20 cellular contexts compared by ENCODE assay signal in the genomic region with DNA sequence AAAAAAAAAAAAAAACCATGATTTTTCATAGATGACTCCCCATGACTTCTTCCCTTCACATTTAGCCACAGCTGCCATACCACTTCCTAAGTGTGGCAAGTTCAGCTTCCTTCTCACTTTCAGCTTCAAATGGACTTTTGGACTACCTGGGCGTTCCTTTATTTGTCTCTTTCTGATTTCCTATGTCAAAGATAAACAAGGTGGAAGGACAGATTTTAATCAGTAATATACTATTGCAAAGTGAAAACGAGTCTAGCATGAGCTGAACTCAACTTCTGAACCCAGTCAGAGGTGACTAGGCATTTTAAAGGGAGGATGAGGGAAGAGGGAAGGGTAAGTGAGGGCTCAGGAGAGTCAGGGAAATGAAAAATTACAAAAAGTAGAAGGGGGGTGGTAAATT. TPM values are rescaled to one million over a fixed set of nuclear protein-coding genes. Genes with fewer than 3 reads are reported as not detected.
DNase-seq lines count a peak whose midpoint lies in the region; ATAC-seq and TF ChIP-seq lines count a peak whose summit lies in the region.
"Had no signal": no experiment of that assay in that cellular context is flagged by ENCODE, and none has a peak within 500 bp of the region (broad histone marks: within the 10 kb centered on the region; RNA-seq: fewer than 3 reads in every experiment).

No MANE protein-coding gene starts in this region.

- H3K27me3 ChIP-seq in stomach, result peaks cover 0 to 9% (median 0%) of the 10 kb centered on the region in 3 donors
- H3K27me3 ChIP-seq: cardiac muscle cell, left lung had no signal

- TF ChIP-seq CTCF in endothelial cell (IDR thresholded peaks at IDR 0.05; ENCODE audit: unreplicated experiment) (no peak), stomach (IDR thresholded peaks at IDR 0.05) (no peak)

- peaks cover 4% of the 10 kb centered on the region for H3K4me1 Mint-ChIP-seq in endothelial cell (ENCODE audit: unreplicated experiment)
- H3K4me1 Mint-ChIP-seq in activated naive CD8-positive, alpha-beta T cell treated with anti-CD3 and anti-CD28 coated beads for 36 hours, result peaks cover 2% of the 10 kb centered on the region

- H3K4me1 ChIP-seq in stomach, result peaks cover 0 to 15% (median 5%) of the 10 kb centered on the region in 4 donors

- no peak overlapping the region for H3K4me3 ChIP-seq in stomach
- H3K4me3 ChIP-seq: cardiac muscle cell, left lung had no signal

- no peaks in the 10 kb centered on the region for H3K36me3 ChIP-seq in stomach
- H3K36me3 ChIP-seq: cardiac muscle cell, left lung had no signal

- H3K27me3 Mint-ChIP-seq in endothelial cell (ENCODE audit: unreplicated experiment), result peaks cover 9% of the 10 kb centered on the region
- H3K27me3 Mint-ChIP-seq in activated naive CD8-positive, alpha-beta T cell treated with anti-CD3 and anti-CD28 coated beads for 36 hours, result peaks cover 10% of the 10 kb centered on the region

- H3K9me3 ChIP-seq in stomach, result peaks cover 0 to 5% (median 0%) of the 10 kb centered on the region in 4 donors

- no peak for TF ChIP-seq EP300 in stomach (IDR thresholded peaks at IDR 0.05)

- ATAC-seq in GM18520 (IDR thresholded peaks at IDR 0.05; ENCODE audit: unreplicated experiment), result no peak
- ATAC-seq: activated T-cell treated with anti-CD3 and anti-CD28 coated beads, Interleukin-2, amount 50 U/mL, for 72 hours; left lung had no signal

- H3K4me3 Mint-ChIP-seq in endothelial cell (ENCODE audit: unreplicated experiment), result peak overlapping the region; percentile 68
- no peak overlapping the region for H3K4me3 Mint-ChIP-seq in activated naive CD8-positive, alpha-beta T cell treated with anti-CD3 and anti-CD28 coated beads for 36 hours
- H3K4me3 Mint-ChIP-seq: activated naive CD4-positive, alpha-beta T cell treated with anti-CD3 and anti-CD28 coated beads, Interleukin-2, amount 10 ng/mL, durations not matched to agents 7 days and 5 days; activated T-cell treated with anti-CD3 and anti-CD28 coated beads, Interleukin-2, amount 50 U/mL, for 72 hours; CD8-positive, alpha-beta memory T cell; mesothelial cell of epicardium had no signal

- H3K9me3 Mint-ChIP-seq in endothelial cell (ENCODE audit: unreplicated experiment), result peaks cover 14% of the 10 kb centered on the region
- peaks cover 1% of the 10 kb centered on the region for H3K9me3 Mint-ChIP-seq in activated naive CD8-positive, alpha-beta T cell treated with anti-CD3 and anti-CD28 coated beads for 36 hours
- H3K9me3 Mint-ChIP-seq: CD8-positive, alpha-beta memory T cell had no signal

- intact Hi-C loops in stomach (cut with DNase I; ENCODE audit: low total_unique reads), result no loop called here

- peak; percentile 42 for DNase-seq in GDM1 (lab: John Stamatoyannopoulos, UW)
- DNase-seq in NOMO-1 (lab: John Stamatoyannopoulos, UW; ENCODE audit: unreplicated experiment in 2 of 2), result peak; percentile 20 to 57
- no peak for DNase-seq in endothelial cell (ENCODE audit: low spot score)
- DNase-seq in stomach, result no peak
- DNase-seq in superior temporal gyrus (ENCODE audit: extremely low spot score), result no peak
- DNase-seq in activated naive CD8-positive, alpha-beta T cell treated with anti-CD3 and anti-CD28 coated beads for 36 hours, result no peak
- DNase-seq: activated CD4-positive, CD25-positive, alpha-beta regulatory T cell treated with anti-CD3 and anti-CD28 coated beads, Interleukin-2, amount 50 U/mL, for 72 hours; activated naive CD4-positive, alpha-beta T cell treated with anti-CD3 and anti-CD28 coated beads, Interleukin-2, amount 10 ng/mL, durations not matched to agents 7 days and 5 days; activated T-cell treated with anti-CD3 and anti-CD28 coated beads, Interleukin-2, amount 50 U/mL, for 72 hours; CD8-positive, alpha-beta memory T cell; dermis blood vessel endothelial cell; head of caudate nucleus; left lung; NCI-H1417 treated with DMSO at 0.1 percent for 48 hours; NCI-H2107; NCI-H524; substantia nigra had no signal

- TF ChIP-seq POLR2A in stomach (IDR thresholded peaks at IDR 0.05), result no peak

- no peak overlapping the region for H3K27ac Mint-ChIP-seq in endothelial cell (ENCODE audit: unreplicated experiment)
- H3K27ac Mint-ChIP-seq in activated naive CD8-positive, alpha-beta T cell treated with anti-CD3 and anti-CD28 coated beads for 36 hours, result no peak overlapping the region
- H3K27ac Mint-ChIP-seq: activated naive CD4-positive, alpha-beta T cell treated with anti-CD3 and anti-CD28 coated beads, Interleukin-2, amount 10 ng/mL, durations not matched to agents 7 days and 5 days; activated T-cell treated with anti-CD3 and anti-CD28 coated beads, Interleukin-2, amount 50 U/mL, for 72 hours; mesothelial cell of epicardium had no signal

- peaks cover 14% of the 10 kb centered on the region for H3K36me3 Mint-ChIP-seq in endothelial cell (ENCODE audit: low read depth, unreplicated experiment)
- peaks cover 2% of the 10 kb centered on the region for H3K36me3 Mint-ChIP-seq in activated naive CD8-positive, alpha-beta T cell treated with anti-CD3 and anti-CD28 coated beads for 36 hours
- H3K36me3 Mint-ChIP-seq: mesothelial cell of epicardium had no signal

- WGBS in stomach, 5 donors, result 14 to 30% (median 19%) methylated on average over 2 of the region's 2 CpGs

- H3K27ac ChIP-seq in stomach, result peak overlapping the region in 4 of 5 donors; percentile 15 to 68 (median 53)
- H3K27ac ChIP-seq: cardiac muscle cell, left lung had no signal

RNA-seq across cellular contexts. Expression of a gene that starts 14.4 kb away (rescaled TPM):
- total RNA-seq in endothelial cell (ENCODE audit: unreplicated experiment), result 19.5 TPM
- 10 to 100 TPM; 13.4 to 66.3 (median 21.7) TPM for total RNA-seq in stomach
- polyA plus RNA-seq in stomach, result 10 to 100 TPM; 13.6 to 19.9 (median 15.4) TPM
- 10 to 100 TPM; 45.8 to 46.3 TPM for total RNA-seq in activated naive CD8-positive, alpha-beta T cell treated with anti-CD3 and anti-CD28 coated beads for 36 hours

Comparison
In these comparisons a context has a peak if more than half of its experiments do, and no peak if none do; other contexts are left out.
1. DNase-seq: peak in GDM1 (single experiment) and NOMO-1 (2 of 2); none in endothelial cell (single experiment), stomach (single experiment), superior temporal gyrus (single experiment) and activated naive CD8-positive, alpha-beta T cell treated with anti-CD3 and anti-CD28 coated beads for 36 hours (single experiment).